ENCODE assay signal across 24 cellular contexts in the genomic region with DNA sequence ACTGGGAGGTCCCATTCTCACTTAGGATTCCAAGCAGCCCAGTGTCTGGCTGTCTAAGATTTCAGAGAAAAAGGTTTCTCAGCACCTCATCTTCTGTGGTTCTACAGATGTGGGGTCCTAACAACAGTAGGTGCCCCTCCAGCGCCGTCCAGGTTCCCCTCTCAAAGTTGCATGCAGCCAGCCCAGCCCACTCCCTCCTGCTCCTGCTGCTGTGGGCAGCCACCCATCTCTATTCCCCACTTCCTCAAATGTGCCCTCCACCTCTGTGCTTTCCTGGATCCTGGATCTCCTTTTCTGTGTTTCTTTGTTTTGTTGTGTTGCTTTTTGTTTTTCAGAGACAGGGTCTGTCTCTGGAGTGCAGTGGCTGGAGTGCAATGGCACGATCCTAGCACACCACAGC. TPM values are rescaled to one million over a fixed set of nuclear protein-coding genes. Genes with fewer than 3 reads are reported as not detected.
"Had no signal": no experiment of that assay in that cellular context is flagged by ENCODE, and none has a peak within 500 bp of the region (broad histone marks: within the 10 kb centered on the region; RNA-seq: fewer than 3 reads in every experiment).

No MANE protein-coding gene starts in this region.

- H3K9me3 Mint-ChIP-seq: dendritic cell treated with granulocyte-macrophage colony-stimulating factor and Interleukin-4, amounts not matched to agents 40 ng/mL and 50 ng/mL, for 4 days; effector memory CD8-positive, alpha-beta T cell; mesothelial cell of epicardium; nephron had no signal

- H3K36me3 ChIP-seq: esophagus squamous epithelium, sigmoid colon, stomach, thoracic aorta, transverse colon had no signal

- H2AFZ ChIP-seq: hepatocyte had no signal

- H3K4me3 ChIP-seq: esophagus squamous epithelium, hepatocyte, sigmoid colon, skin epidermis, stomach, thoracic aorta, transverse colon had no signal

- FAIRE-seq: kidney had no signal

- ATAC-seq: effector memory CD8-positive, alpha-beta T cell; left colon had no signal

- H3K27me3 ChIP-seq: hepatocyte had no signal

- H3K4me3 Mint-ChIP-seq: dendritic cell treated with granulocyte-macrophage colony-stimulating factor and Interleukin-4, amounts not matched to agents 40 ng/mL and 50 ng/mL, for 4 days; effector memory CD8-positive, alpha-beta T cell; mesothelial cell of epicardium; nephron had no signal

- H3K27ac Mint-ChIP-seq: dendritic cell treated with granulocyte-macrophage colony-stimulating factor and Interleukin-4, amounts not matched to agents 40 ng/mL and 50 ng/mL, for 4 days; effector memory CD8-positive, alpha-beta T cell; mesothelial cell of epicardium; nephron had no signal

- H3K4me1 Mint-ChIP-seq: mesothelial cell of epicardium, nephron had no signal

- H3K36me3 Mint-ChIP-seq: mesothelial cell of epicardium had no signal

- H3K9me3 ChIP-seq: esophagus squamous epithelium, sigmoid colon, stomach, thoracic aorta, transverse colon had no signal

- H3K4me1 ChIP-seq: sigmoid colon, stomach, transverse colon had no signal

- H3K27ac ChIP-seq: epithelial cell of prostate, esophagus squamous epithelium, hepatocyte, sigmoid colon, skin epidermis, stomach, thoracic aorta, transverse colon had no signal

- H3K4me2 ChIP-seq: hepatocyte had no signal

- H3K79me2 ChIP-seq: hepatocyte had no signal

- DNase-seq: effector memory CD8-positive, alpha-beta T cell; esophagus squamous epithelium; foreskin fibroblast; kidney; left colon; occipital lobe; posterior cingulate gyrus; sigmoid colon; stimulated activated CD4-positive, alpha-beta T cell treated with anti-CD3 and anti-CD28 coated beads, Interleukin-2, amount 100 ng/mL, for 24 hours; stimulated activated naive CD4-positive, alpha-beta T cell; stomach; substantia nigra; transverse colon had no signal

RNA-seq across cellular contexts. Expression of a gene that starts 13.3 kb away (rescaled TPM):
- total RNA-seq: esophagus squamous epithelium, kidney, lower leg skin, myocyte, occipital lobe, pulmonary artery endothelial cell, thoracic aorta had no signal

RNA-seq across cellular contexts. Expression of a gene that starts 17.0 kb away (rescaled TPM):
- total RNA-seq: esophagus squamous epithelium, kidney, lower leg skin, mesothelial cell of epicardium, myocyte, pulmonary artery endothelial cell, thoracic aorta, urinary bladder had no signal
- polyA plus RNA-seq: hepatocyte, stomach had no signal
